In the genomic region with DNA sequence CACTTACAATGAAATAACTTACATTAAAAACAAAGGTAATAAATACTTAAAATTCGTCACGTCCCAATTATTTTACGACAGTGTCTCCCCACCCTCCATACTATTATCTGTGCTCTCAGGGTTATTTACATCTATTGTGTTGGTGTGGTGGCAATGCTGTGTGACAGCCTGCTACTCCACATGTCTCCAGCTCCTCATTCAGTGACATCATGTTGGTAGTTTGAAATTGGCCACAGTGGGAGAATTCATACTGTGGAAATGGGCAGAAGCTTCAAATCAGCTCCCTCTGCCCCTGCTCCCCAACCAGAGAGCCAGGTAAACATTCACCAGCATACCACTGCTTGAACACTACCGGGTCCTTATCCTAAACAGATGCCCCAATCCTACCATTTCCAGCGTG, we compare ENCODE assay signal across 20 cellular contexts. TPM values are rescaled to one million over a fixed set of nuclear protein-coding genes. Genes with fewer than 3 reads are reported as not detected.
DNase-seq lines count a peak whose midpoint lies in the region; ATAC-seq, FAIRE-seq and TF ChIP-seq lines count a peak whose summit lies in the region.
"Had no signal": no experiment of that assay in that cellular context is flagged by ENCODE, and none has a peak within 500 bp of the region (broad histone marks: within the 10 kb centered on the region; RNA-seq: fewer than 3 reads in every experiment).

No MANE protein-coding gene starts in this region.

- no peaks in the 10 kb centered on the region for H3K36me3 ChIP-seq in kidney (ENCODE audit: control insufficient read depth in 1 of 2, insufficient read depth in 2 of 2, low read length in 2 of 2)

- FAIRE-seq in A549 (lab: Jason Lieb, UNC), result no peak
- no peak for FAIRE-seq in kidney (lab: Jason Lieb, UNC)
- FAIRE-seq: D721Med, G401.6, HTR-8/SVneo had no signal

- ATAC-seq in A549, result no peak
- no peak for ATAC-seq in WTC11
- ATAC-seq in stimulated activated effector memory CD8-positive, alpha-beta T cell treated with anti-CD3 and anti-CD28 coated beads, Interleukin-12 subunit alpha, Interleukin-12 subunit beta, amount 100 ng/mL, for 72 hours, result no peak
- ATAC-seq: CD8-positive, alpha-beta T cell had no signal

- no peak for TF ChIP-seq EP300 in A549 (IDR thresholded peaks at IDR 0.05)

- H3K27me3 Mint-ChIP-seq in WTC11 (ENCODE audit: low read depth), result no peaks in the 10 kb centered on the region

- no peaks in the 10 kb centered on the region for H3K9me3 Mint-ChIP-seq in WTC11
- H3K9me3 Mint-ChIP-seq in stimulated activated effector memory CD8-positive, alpha-beta T cell treated with anti-CD3 and anti-CD28 coated beads, Interleukin-12 subunit alpha, Interleukin-12 subunit beta, amount 100 ng/mL, for 72 hours, result no peaks in the 10 kb centered on the region
- H3K9me3 Mint-ChIP-seq: CD8-positive, alpha-beta T cell had no signal

- no peak for TF ChIP-seq RAD21 in A549 (conservative IDR thresholded peaks at IDR 0.05 in 1 of 2, IDR thresholded peaks at IDR 0.05 in 1 of 2)

- peak overlapping the region; percentile 68; the same call in 1 of the 2 replicates for H3K27ac Mint-ChIP-seq in WTC11
- H3K27ac Mint-ChIP-seq in stimulated activated effector memory CD8-positive, alpha-beta T cell treated with anti-CD3 and anti-CD28 coated beads, Interleukin-12 subunit alpha, Interleukin-12 subunit beta, amount 100 ng/mL, for 72 hours, result peak overlapping the region; percentile 23
- H3K27ac Mint-ChIP-seq: CD8-positive, alpha-beta T cell had no signal

- H3K4me1 ChIP-seq in A549, result peaks cover 98% of the 10 kb centered on the region
- peaks cover 11% of the 10 kb centered on the region in 2 donors for H3K4me1 ChIP-seq in kidney (ENCODE audit: control insufficient read depth in 1 of 2, insufficient read depth in 1 of 2, low read depth in 1 of 2, low read length in 2 of 2)

- no peak for TF ChIP-seq POLR2A in A549 (IDR thresholded peaks at IDR 0.05; ENCODE audit: low read length)

- H3K36me3 Mint-ChIP-seq in WTC11, result no peaks in the 10 kb centered on the region
- H3K36me3 Mint-ChIP-seq in stimulated activated effector memory CD8-positive, alpha-beta T cell treated with anti-CD3 and anti-CD28 coated beads, Interleukin-12 subunit alpha, Interleukin-12 subunit beta, amount 100 ng/mL, for 72 hours, result no peaks in the 10 kb centered on the region
- H3K36me3 Mint-ChIP-seq: CD8-positive, alpha-beta T cell had no signal

- POLR2A ChIA-PET in A549 (lab: Yijun Ruan, JAX), result interaction anchor here (1.1 to 2.2 kb wide), 2 partner anchors 9 to 38 kb away, joined by 7 to 9 read pairs; no protein-coding TSS in a partner anchor
- POLR2A ChIA-PET in WTC11 (lab: Charles Lee), result interaction anchor here (0.5 kb wide), 1 partner anchor 207 kb away, joined by 3 read pairs; no protein-coding TSS in a partner anchor

- DNase-seq in A549 (ENCODE audit: low read depth in 1 of 2, low spot score in 1 of 2) (no peak), WTC11 (ENCODE audit: low spot score) (no peak), epithelial cell of prostate (ENCODE audit: low read depth, low spot score) (no peak), NCI-H1930 (lab: John Stamatoyannopoulos, UW) (no peak), SW 1271 (lab: John Stamatoyannopoulos, UW) (no peak), NCI-H345 (lab: John Stamatoyannopoulos, UW) (no peak), kidney (no peak)
- no peak for DNase-seq in stimulated activated effector memory CD8-positive, alpha-beta T cell treated with anti-CD3 and anti-CD28 coated beads, Interleukin-12 subunit alpha, Interleukin-12 subunit beta, amount 100 ng/mL, for 72 hours (ENCODE audit: low spot score in 2 of 2)
- DNase-seq: CD8-positive, alpha-beta T cell; DMS79; HCEC 1CT; NCI-H187; NCI-H526 treated with DMSO at 0.1 percent for 48 hours; OCI-M1 had no signal

- peaks cover 62% of the 10 kb centered on the region for H3K4me1 Mint-ChIP-seq in WTC11
- peaks cover 22% of the 10 kb centered on the region for H3K4me1 Mint-ChIP-seq in stimulated activated effector memory CD8-positive, alpha-beta T cell treated with anti-CD3 and anti-CD28 coated beads, Interleukin-12 subunit alpha, Interleukin-12 subunit beta, amount 100 ng/mL, for 72 hours

- 74% methylated on average over 5 of the region's 5 CpGs for WGBS in A549 (ENCODE audit: missing lambda C conversion rate)

- H3K4me2 ChIP-seq in A549, result peak overlapping the region; percentile 94

- H3K27ac ChIP-seq in A549, result peak overlapping the region; percentile 96 to 97
- peak overlapping the region; percentile 99 for H3K27ac ChIP-seq in epithelial cell of prostate
- no peak overlapping the region for H3K27ac ChIP-seq in kidney (ENCODE audit: low read depth in 2 of 2, low read length in 2 of 2)
- H3K27ac ChIP-seq: 22Rv1 had no signal

- no peak overlapping the region for H3K4me3 Mint-ChIP-seq in WTC11
- no peak overlapping the region for H3K4me3 Mint-ChIP-seq in stimulated activated effector memory CD8-positive, alpha-beta T cell treated with anti-CD3 and anti-CD28 coated beads, Interleukin-12 subunit alpha, Interleukin-12 subunit beta, amount 100 ng/mL, for 72 hours
- H3K4me3 Mint-ChIP-seq: CD8-positive, alpha-beta T cell had no signal

- 0 out of 3 replicates have a peak overlapping the region, but pooled peaks have one; percentile 12 for H3K4me3 ChIP-seq in A549
- no peak overlapping the region for H3K4me3 ChIP-seq in kidney (ENCODE audit: low read length in 2 of 2)

- TF ChIP-seq CTCF in A549 (IDR thresholded peaks at IDR 0.05), result no peak
- TF ChIP-seq CTCF in WTC11 (IDR thresholded peaks at IDR 0.05), result no peak
- no peak for TF ChIP-seq CTCF in kidney (IDR thresholded peaks at IDR 0.05; ENCODE audit: borderline replicate concordance, extremely low read depth, insufficient read depth)

- H3K9ac ChIP-seq in kidney (ENCODE audit: low read length in 2 of 2), result no peak overlapping the region

- intact Hi-C loops in kidney (cut with DNase I), result no loop called here

- CTCF ChIA-PET in A549 (lab: Yijun Ruan, JAX), result interaction anchor here (0.6 to 7.7 kb wide), 15 partner anchors 8 to 1190 kb away, joined by 3 to 91 read pairs (median 4); no protein-coding TSS in a partner anchor
- CTCF ChIA-PET in WTC11 (lab: Charles Lee), result interaction anchor here (0.6 to 8.1 kb wide), 5 partner anchors 18 to 78 kb away, joined by 3 to 74 read pairs (median 4); a partner anchor contains a TSS

- no peaks in the 10 kb centered on the region for H3K9me3 ChIP-seq in A549
- no peaks in the 10 kb centered on the region for H3K9me3 ChIP-seq in kidney (ENCODE audit: control insufficient read depth in 1 of 2, low read length in 2 of 2)

TF ChIP-seq in A549, 52 proteins besides CTCF, POLR2A, EP300 and RAD21 (continues in another document):
- TF ChIP-seq POLR2AphosphoS2 (conservative IDR thresholded peaks at IDR 0.05; ENCODE audit: low read length), result no peak; the same call in 1 of the 2 replicates
- TF ChIP-seq RFX5 (IDR thresholded peaks at IDR 0.05), result no peak
- TF ChIP-seq, protein P1, sequence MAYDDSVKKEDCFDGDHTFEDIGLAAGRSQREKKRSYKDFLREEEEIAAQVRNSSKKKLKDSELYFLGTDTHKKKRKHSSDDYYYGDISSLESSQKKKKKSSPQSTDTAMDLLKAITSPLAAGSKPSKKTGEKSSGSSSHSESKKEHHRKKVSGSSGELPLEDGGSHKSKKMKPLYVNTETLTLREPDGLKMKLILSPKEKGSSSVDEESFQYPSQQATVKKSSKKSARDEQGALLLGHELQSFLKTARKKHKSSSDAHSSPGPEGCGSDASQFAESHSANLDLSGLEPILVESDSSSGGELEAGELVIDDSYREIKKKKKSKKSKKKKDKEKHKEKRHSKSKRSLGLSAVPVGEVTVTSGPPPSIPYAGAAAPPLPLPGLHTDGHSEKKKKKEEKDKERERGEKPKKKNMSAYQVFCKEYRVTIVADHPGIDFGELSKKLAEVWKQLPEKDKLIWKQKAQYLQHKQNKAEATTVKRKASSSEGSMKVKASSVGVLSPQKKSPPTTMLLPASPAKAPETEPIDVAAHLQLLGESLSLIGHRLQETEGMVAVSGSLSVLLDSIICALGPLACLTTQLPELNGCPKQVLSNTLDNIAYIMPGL (CRISPR knock-in tag; IDR thresholded peaks at IDR 0.05; ENCODE audit: borderline replicate concordance), result no peak
- TF ChIP-seq HDAC2 (IDR thresholded peaks at IDR 0.05), result no peak

TF ChIP-seq in WTC11, 78 proteins besides CTCF, POLR2A, EP300 and RAD21 (continues in another document):
- no peak for TF ChIP-seq IRF2 (CRISPR knock-in tag; IDR thresholded peaks at IDR 0.05; ENCODE audit: borderline replicate concordance, low read depth)
- no peak for TF ChIP-seq ZNF671 (CRISPR knock-in tag; IDR thresholded peaks at IDR 0.05)
- TF ChIP-seq, protein P2, sequence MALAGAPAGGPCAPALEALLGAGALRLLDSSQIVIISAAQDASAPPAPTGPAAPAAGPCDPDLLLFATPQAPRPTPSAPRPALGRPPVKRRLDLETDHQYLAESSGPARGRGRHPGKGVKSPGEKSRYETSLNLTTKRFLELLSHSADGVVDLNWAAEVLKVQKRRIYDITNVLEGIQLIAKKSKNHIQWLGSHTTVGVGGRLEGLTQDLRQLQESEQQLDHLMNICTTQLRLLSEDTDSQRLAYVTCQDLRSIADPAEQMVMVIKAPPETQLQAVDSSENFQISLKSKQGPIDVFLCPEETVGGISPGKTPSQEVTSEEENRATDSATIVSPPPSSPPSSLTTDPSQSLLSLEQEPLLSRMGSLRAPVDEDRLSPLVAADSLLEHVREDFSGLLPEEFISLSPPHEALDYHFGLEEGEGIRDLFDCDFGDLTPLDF (CRISPR knock-in tag; IDR thresholded peaks at IDR 0.05), result no peak
- no peak for TF ChIP-seq NFYB (CRISPR knock-in tag; conservative IDR thresholded peaks at IDR 0.05; ENCODE audit: low read depth)

RNA-seq across cellular contexts. Expression of a gene that starts 6.3 kb away (rescaled TPM):
- polyA plus RNA-seq in A549 (2011; rRNA removed) (24.2 and 45.9 TPM in 2 replicates), A549 (2017; fragmentation: RNase III; extraction: RNeasy Plus Mini Kit Qiagen cat#74134 plus additional on column Dnase treatment) (61.6 to 75.9 TPM (median 73.5 TPM) in 3 replicates), kidney (ENCODE audit: insufficient read depth, low read depth, low replicate concordance) (2.2 TPM)
- polyA plus RNA-seq in A549 (2012; cell fraction: cytosol; rRNA removed), result 18.0 and 30.2 TPM in 2 replicates
- polyA plus RNA-seq in A549 (2012; cell fraction: nucleus; rRNA removed), result 83.8 and 125 TPM in 2 replicates
- 62.8 and 79.7 TPM in 2 replicates for polyA minus RNA-seq in A549 (2011; rRNA and poly(A)+ RNA removed)
- total RNA-seq in WTC11 (2021) (0.55 to 0.87 TPM (median 0.80 TPM) in 3 replicates), kidney (0.31 TPM)
- total RNA-seq: LHCN-M2, SK-MEL-5 had no signal

RNA-seq across cellular contexts. Expression of a gene that starts 51.9 kb away (rescaled TPM):
- polyA plus RNA-seq in A549 (2011; rRNA removed) (1,080 and 1,577 TPM in 2 replicates), A549 (2017; fragmentation: RNase III; extraction: RNeasy Plus Mini Kit Qiagen cat#74134 plus additional on column Dnase treatment) (1,501 to 1,941 TPM (median 1,829 TPM) in 3 replicates), kidney (ENCODE audit: insufficient read depth, low read depth, low replicate concordance) (545 TPM)
- polyA plus RNA-seq in A549 (2012; cell fraction: cytosol; rRNA removed), result 1,069 and 1,422 TPM in 2 replicates
- 982 and 1,044 TPM in 2 replicates for polyA plus RNA-seq in A549 (2012; cell fraction: nucleus; rRNA removed)
- 1,444 and 1,452 TPM in 2 replicates for polyA minus RNA-seq in A549 (2011; rRNA and poly(A)+ RNA removed)
- total RNA-seq in WTC11 (2021) (155 to 172 TPM (median 162 TPM) in 3 replicates), kidney (743 TPM)

Comparison
In these comparisons a context has a peak if more than half of its experiments do, and no peak if none do; other contexts are left out.
1. H3K27ac ChIP-seq: peak in A549 (2 of 2) and epithelial cell of prostate (single experiment); none in kidney (0 of 2).